ENCODE assay signal across 1 cellular context in genomic region chr17:82030470-82031302, GRCh38.
A peak's percentile ranks its signal among the peaks of the same experiment; 100 is the strongest.
TF ChIP-seq lines count a peak whose summit lies in the region.

No MANE protein-coding gene starts in this region.

TF ChIP-seq in WTC11, 78 proteins besides CTCF, POLR2A, EP300 and RAD21 (continued from another document):
- TF ChIP-seq, protein P1, sequence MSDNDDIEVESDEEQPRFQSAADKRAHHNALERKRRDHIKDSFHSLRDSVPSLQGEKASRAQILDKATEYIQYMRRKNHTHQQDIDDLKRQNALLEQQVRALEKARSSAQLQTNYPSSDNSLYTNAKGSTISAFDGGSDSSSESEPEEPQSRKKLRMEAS (CRISPR knock-in tag; IDR thresholded peaks at IDR 0.05) = peak; percentile 30
- no peak for TF ChIP-seq ZNF423 (CRISPR knock-in tag; IDR thresholded peaks at IDR 0.05)
